Comparison of ENCODE assay signal across 8 cellular contexts in the genomic region with DNA sequence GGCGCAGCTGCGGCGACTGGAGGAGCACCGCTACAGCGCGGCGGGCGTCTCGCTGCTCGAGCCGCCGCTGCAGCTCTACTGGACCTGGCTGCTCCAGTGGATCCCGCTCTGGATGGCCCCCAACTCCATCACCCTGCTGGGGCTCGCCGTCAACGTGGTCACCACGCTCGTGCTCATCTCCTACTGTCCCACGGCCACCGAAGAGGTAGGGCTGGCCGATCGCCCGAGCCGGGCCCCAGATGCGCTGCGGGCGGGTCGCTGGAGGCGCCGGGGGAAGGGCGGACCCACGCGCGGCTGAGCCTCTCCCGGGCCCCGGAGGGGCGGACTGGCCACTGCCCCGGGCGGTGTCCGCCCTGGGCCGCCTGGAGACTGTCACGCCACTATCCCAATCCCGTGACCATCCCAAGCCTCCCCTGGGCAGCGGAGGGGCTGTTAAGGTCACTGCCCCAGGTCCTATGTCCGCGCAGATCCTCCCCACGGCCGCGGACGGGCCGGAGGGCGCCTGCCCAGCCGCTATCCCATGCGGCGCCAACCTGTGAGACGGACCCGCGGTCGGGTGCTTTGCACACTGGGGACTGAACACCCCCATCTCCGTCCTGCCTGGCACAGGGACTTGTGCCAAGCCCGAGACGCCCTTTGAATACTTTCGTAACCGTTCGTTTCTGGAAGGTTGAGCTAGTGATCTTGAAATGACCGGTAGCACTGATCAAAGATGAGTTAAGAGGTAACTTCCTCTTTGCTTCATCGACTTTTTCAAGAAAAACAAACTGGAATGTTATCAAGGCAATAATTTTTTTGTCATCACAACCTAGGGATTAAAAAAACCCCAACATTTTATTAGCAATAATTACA. TPM values are rescaled to one million over a fixed set of nuclear protein-coding genes. Genes with fewer than 3 reads are reported as not detected.
DNase-seq lines count a peak whose midpoint lies in the region; ATAC-seq and TF ChIP-seq lines count a peak whose summit lies in the region.

No MANE protein-coding gene starts in this region.

- peak overlapping the region; percentile 89 for H3K4me3 ChIP-seq in coronary artery

- H3K36me3 Mint-ChIP-seq in T-helper 17 cell (ENCODE audit: low read depth), result no peaks in the 10 kb centered on the region

- no peak for TF ChIP-seq CTCF in coronary artery (IDR thresholded peaks at IDR 0.05)

- peaks cover 24% of the 10 kb centered on the region for H3K27me3 Mint-ChIP-seq in T-helper 17 cell

- DNase-seq in DMS79 treated with DMSO at 0.1 percent for 48 hours (lab: John Stamatoyannopoulos, UW), result peak; percentile 62
- DNase-seq in DMS79 (lab: John Stamatoyannopoulos, UW), result no peak
- peak; percentile 33 for DNase-seq in HS-5 (ENCODE audit: low read depth)
- DNase-seq in T-helper 17 cell, result no peak
- DNase-seq in coronary artery (ENCODE audit: low spot score), result peak; percentile 78
- DNase-seq in stimulated activated CD4-positive, alpha-beta T cell treated with anti-CD3 and anti-CD28 coated beads, Interleukin-15, amount 100 ng/mL, for 24 hours, result peak; percentile 32

- H3K27me3 ChIP-seq in layer of hippocampus (ENCODE audit: control insufficient read depth, insufficient read depth, low read length), result no peaks in the 10 kb centered on the region

- H3K4me3 Mint-ChIP-seq in T-helper 17 cell, result peak overlapping the region; percentile 90

- H3K27ac ChIP-seq in coronary artery (peak overlapping the region; percentile 84 to 93), layer of hippocampus (ENCODE audit: low read depth, low read length) (peak overlapping the region; percentile 92)

- H3K27ac Mint-ChIP-seq in T-helper 17 cell, result peak overlapping the region; percentile 27

- peaks cover 17% of the 10 kb centered on the region for H3K4me1 Mint-ChIP-seq in T-helper 17 cell

- ATAC-seq in GM21515 (IDR thresholded peaks at IDR 0.05; ENCODE audit: unreplicated experiment) (peak; percentile 35), T-helper 17 cell (peak; percentile 34)

- H3K9me3 ChIP-seq in T-helper 17 cell (ENCODE audit: control insufficient read depth, low read length, poor library complexity, severe bottlenecking), result no peaks in the 10 kb centered on the region

RNA-seq across cellular contexts. Expression of gene CHPT1, which starts 0.7 kb away (rescaled TPM):
- 1 to 10 TPM; 6.2 to 8.3 TPM for total RNA-seq in T-helper 17 cell

RNA-seq across cellular contexts. Expression of gene SYCP3, which starts 41.1 kb away (rescaled TPM):
- under 1 TPM; 0.29 to 0.47 TPM for total RNA-seq in T-helper 17 cell

Comparison
In these comparisons a context has a peak if more than half of its experiments do, and no peak if none do; other contexts are left out.
1. DNase-seq: peak in DMS79 treated with DMSO at 0.1 percent for 48 hours (single experiment), HS-5 (single experiment), coronary artery (single experiment) and stimulated activated CD4-positive, alpha-beta T cell treated with anti-CD3 and anti-CD28 coated beads, Interleukin-15, amount 100 ng/mL, for 24 hours (single experiment); none in DMS79 (single experiment) and T-helper 17 cell (0 of 3).